11 cellular contexts compared by ENCODE assay signal in genomic region chr2:5914831-5915611, GRCh38.
A peak's percentile ranks its signal among the peaks of the same experiment; 100 is the strongest.
DNase-seq lines count a peak whose midpoint lies in the region; ATAC-seq and TF ChIP-seq lines count a peak whose summit lies in the region.
"Had no signal": no experiment of that assay in that cellular context is flagged by ENCODE, and none has a peak within 500 bp of the region (broad histone marks: within the 10 kb centered on the region; RNA-seq: fewer than 3 reads in every experiment).

No MANE protein-coding gene starts in this region.

- WGBS in adrenal gland, 4 donors: 65 to 72% (median 69%) methylated on average over 7 of the region's 7 CpGs

- H3K4me3 ChIP-seq in AG10803 (ENCODE audit: low read length) (no peak overlapping the region), adrenal gland (no peak overlapping the region)

- TF ChIP-seq CTCF in AG10803 (conservative IDR thresholded peaks at IDR 0.05; ENCODE audit: low read length) (peak; percentile 25; the same call in 1 of the 2 replicates), endothelial cell (IDR thresholded peaks at IDR 0.05; ENCODE audit: unreplicated experiment) (no peak), GM13976 (IDR thresholded peaks at IDR 0.05; ENCODE audit: borderline replicate concordance, control extremely low read depth, extremely low read depth, insufficient read depth, missing control alignments) (no peak), adrenal gland (IDR thresholded peaks at IDR 0.05) (no peak)

- TF ChIP-seq POLR2A in adrenal gland (IDR thresholded peaks at IDR 0.05): no peak

- H3K4me1 ChIP-seq in adrenal gland (replicated peaks in 1 of 2): no peaks in the 10 kb centered on the region

- H3K27me3 ChIP-seq in adrenal gland: no peaks in the 10 kb centered on the region

- DNase-seq in AG10803 (ENCODE audit: low read depth) (peak; percentile 58), NCI-H2227 treated with DMSO at 0.1 percent for 48 hours (lab: John Stamatoyannopoulos, UW) (peak; percentile 70), endothelial cell (ENCODE audit: low spot score) (peak; percentile 16), myocyte (ENCODE audit: low read depth) (peak; percentile 56), T-helper 9 cell (no peak), GM13976 (ENCODE audit: low spot score) (no peak), adrenal gland (no peak)
- DNase-seq: activated T-cell treated with anti-CD3 and anti-CD28 coated beads, Interleukin-2, amount 50 U/mL, for 72 hours; left colon had no signal

- H3K9me3 Mint-ChIP-seq in endothelial cell (ENCODE audit: unreplicated experiment): no peaks in the 10 kb centered on the region

- no peak for ATAC-seq in HG03159 (IDR thresholded peaks at IDR 0.05; ENCODE audit: unreplicated experiment)
- ATAC-seq: activated T-cell treated with anti-CD3 and anti-CD28 coated beads, Interleukin-2, amount 50 U/mL, for 72 hours; left colon had no signal

- no peak overlapping the region for H3K27ac Mint-ChIP-seq in endothelial cell (ENCODE audit: unreplicated experiment)
- H3K27ac Mint-ChIP-seq: activated T-cell treated with anti-CD3 and anti-CD28 coated beads, Interleukin-2, amount 50 U/mL, for 72 hours had no signal

- H3K4me1 Mint-ChIP-seq in endothelial cell (ENCODE audit: unreplicated experiment): no peaks in the 10 kb centered on the region

- H3K36me3 Mint-ChIP-seq in endothelial cell (ENCODE audit: low read depth, unreplicated experiment): no peaks in the 10 kb centered on the region

- in situ Hi-C loops in GM13976 (cut with MboI; ENCODE audit: low sequenced_read_pairs, unreplicated experiment): no loop called here

- intact Hi-C loops in adrenal gland (cut with DNase I): no loop called here

- H3K36me3 ChIP-seq in adrenal gland (replicated peaks in 1 of 2): no peaks in the 10 kb centered on the region

- no peak overlapping the region for H3K27ac ChIP-seq in adrenal gland
- H3K27ac ChIP-seq: C4-2B had no signal

- no peak overlapping the region for H3K4me3 Mint-ChIP-seq in endothelial cell (ENCODE audit: unreplicated experiment)
- H3K4me3 Mint-ChIP-seq: activated T-cell treated with anti-CD3 and anti-CD28 coated beads, Interleukin-2, amount 50 U/mL, for 72 hours had no signal

- H3K9me3 ChIP-seq in adrenal gland (replicated peaks in 1 of 3): no peaks in the 10 kb centered on the region

- H3K27me3 Mint-ChIP-seq in endothelial cell (ENCODE audit: unreplicated experiment): no peaks in the 10 kb centered on the region

Comparison
In these comparisons a context has a peak if more than half of its experiments do, and no peak if none do; other contexts are left out.
1. DNase-seq: peak in AG10803 (single experiment), NCI-H2227 treated with DMSO at 0.1 percent for 48 hours (single experiment), endothelial cell (single experiment) and myocyte (single experiment); none in T-helper 9 cell (single experiment), GM13976 (single experiment) and adrenal gland (0 of 7).